15 cellular contexts compared by ENCODE assay signal in genomic region chr12:117012189-117012805, GRCh38.
DNase-seq lines count a peak whose midpoint lies in the region; ATAC-seq and TF ChIP-seq lines count a peak whose summit lies in the region.
"Had no signal": no experiment of that assay in that cellular context is flagged by ENCODE, and none has a peak within 500 bp of the region (broad histone marks: within the 10 kb centered on the region; RNA-seq: fewer than 3 reads in every experiment).

No MANE protein-coding gene starts in this region.

- H3K27me3 Mint-ChIP-seq in stimulated activated naive CD8-positive, alpha-beta T cell treated with anti-CD3 and anti-CD28 coated beads, Interleukin-15, amount 100 ng/mL, for 72 hours, result no peaks in the 10 kb centered on the region
- H3K27me3 Mint-ChIP-seq: activated CD4-positive, alpha-beta T cell treated with anti-CD3 and anti-CD28 coated beads, Interleukin-2, amount 10 ng/mL, durations not matched to agents 7 days and 5 days had no signal

- intact Hi-C loops in left ventricle myocardium superior (cut with micrococcal nuclease), result no loop called here
- intact Hi-C loops in right cardiac atrium (cut with DNase I), result no loop called here
- intact Hi-C loops in PC-3 (cut with micrococcal nuclease), result no loop called here
- intact Hi-C loops in vagina (cut with DNase I), result no loop called here

- ATAC-seq in left ventricle myocardium superior, result peak; percentile 51
- ATAC-seq in right cardiac atrium, result no peak
- peak; percentile 63 for ATAC-seq in PC-3
- ATAC-seq in stimulated activated naive CD8-positive, alpha-beta T cell treated with anti-CD3 and anti-CD28 coated beads, Interleukin-15, amount 100 ng/mL, for 72 hours, result no peak
- ATAC-seq: gastrocnemius medialis had no signal

- POLR2A ChIA-PET in PC-3 (lab: Charles Lee; ENCODE audit: unreplicated experiment), result no interaction called here

- H2AFZ ChIP-seq in PC-3 (ENCODE audit: low read length), result no peak overlapping the region

- H3K4me2 ChIP-seq in PC-3 (ENCODE audit: low read length), result no peak overlapping the region

- peak overlapping the region in 1 of 2 donors; percentile 10 for H3K27ac Mint-ChIP-seq in stimulated activated naive CD8-positive, alpha-beta T cell treated with anti-CD3 and anti-CD28 coated beads, Interleukin-15, amount 100 ng/mL, for 72 hours
- H3K27ac Mint-ChIP-seq: activated CD4-positive, alpha-beta T cell treated with anti-CD3 and anti-CD28 coated beads, Interleukin-2, amount 10 ng/mL, durations not matched to agents 7 days and 5 days; activated T-helper 1 cell treated with anti-CD3 and anti-CD28 coated beads, Interleukin-12 subunit alpha, Interleukin-12 subunit beta, Interleukin-2, Interleukin-4 antibody, amounts not matched to agents 30 ng/mL and 10 ng/mL and 1 ng/mL, durations not matched to agents 14 hours and 24 hours and 36 hours; immature natural killer cell had no signal

- H3K9ac ChIP-seq in PC-3 (ENCODE audit: low read length), result no peak overlapping the region

- peaks cover 17% of the 10 kb centered on the region for H3K36me3 ChIP-seq in PC-3 (ENCODE audit: low read depth, low read length)
- H3K36me3 ChIP-seq in vagina, result peaks cover 0 to 15% of the 10 kb centered on the region in 2 donors

- H3K27me3 ChIP-seq in right cardiac atrium (ENCODE audit: control insufficient read depth, insufficient read depth), result no peaks in the 10 kb centered on the region
- no peaks in the 10 kb centered on the region for H3K27me3 ChIP-seq in PC-3 (ENCODE audit: low read length)
- no peaks in the 10 kb centered on the region for H3K27me3 ChIP-seq in vagina
- H3K27me3 ChIP-seq: gastrocnemius medialis had no signal

- H3K9me3 Mint-ChIP-seq in stimulated activated naive CD8-positive, alpha-beta T cell treated with anti-CD3 and anti-CD28 coated beads, Interleukin-15, amount 100 ng/mL, for 72 hours, result peaks cover 11 to 18% of the 10 kb centered on the region in 2 donors

- no peak for DNase-seq in left ventricle myocardium superior
- no peak for DNase-seq in right cardiac atrium
- DNase-seq in PC-3, result no peak
- DNase-seq in fibroblast of peridontal ligament (ENCODE audit: extremely low read depth), result peak; percentile 54
- no peak for DNase-seq in vagina (ENCODE audit: extremely low spot score in 2 of 2)
- DNase-seq in stimulated activated naive CD8-positive, alpha-beta T cell treated with anti-CD3 and anti-CD28 coated beads, Interleukin-15, amount 100 ng/mL, for 72 hours, result no peak
- DNase-seq in NCI-H226, result no peak
- DNase-seq in NCI-H146 (lab: John Stamatoyannopoulos, UW), result no peak
- DNase-seq: activated CD4-positive, alpha-beta T cell treated with anti-CD3 and anti-CD28 coated beads, Interleukin-2, amount 10 ng/mL, durations not matched to agents 7 days and 5 days; gastrocnemius medialis; immature natural killer cell; NCI-H1436 treated with DMSO at 0.1 percent for 48 hours; NCI-H510A had no signal

- H3K4me1 ChIP-seq in right cardiac atrium (ENCODE audit: control insufficient read depth, insufficient read depth, low read length), result peaks cover 1% of the 10 kb centered on the region
- no peaks in the 10 kb centered on the region for H3K4me1 ChIP-seq in PC-3 (ENCODE audit: insufficient read depth, low read length)
- H3K4me1 ChIP-seq in vagina, result peaks cover 14% of the 10 kb centered on the region
- H3K4me1 ChIP-seq: gastrocnemius medialis had no signal

- no peak overlapping the region for H3K4me3 Mint-ChIP-seq in stimulated activated naive CD8-positive, alpha-beta T cell treated with anti-CD3 and anti-CD28 coated beads, Interleukin-15, amount 100 ng/mL, for 72 hours
- H3K4me3 Mint-ChIP-seq: activated CD4-positive, alpha-beta T cell treated with anti-CD3 and anti-CD28 coated beads, Interleukin-2, amount 10 ng/mL, durations not matched to agents 7 days and 5 days; activated T-helper 1 cell treated with anti-CD3 and anti-CD28 coated beads, Interleukin-12 subunit alpha, Interleukin-12 subunit beta, Interleukin-2, Interleukin-4 antibody, amounts not matched to agents 30 ng/mL and 10 ng/mL and 1 ng/mL, durations not matched to agents 14 hours and 24 hours and 36 hours; immature natural killer cell had no signal

- CTCF ChIA-PET in PC-3 (lab: Charles Lee), result no interaction called here

- WGBS in right cardiac atrium, result 74% methylated on average over 3 of the region's 3 CpGs

- H4K20me1 ChIP-seq in PC-3 (ENCODE audit: low read length), result no peaks in the 10 kb centered on the region

- no peaks in the 10 kb centered on the region for H3F3A ChIP-seq in PC-3 (ENCODE audit: low read length, unreplicated experiment)

- H3K4me1 Mint-ChIP-seq in stimulated activated naive CD8-positive, alpha-beta T cell treated with anti-CD3 and anti-CD28 coated beads, Interleukin-15, amount 100 ng/mL, for 72 hours, result no peaks in the 10 kb centered on the region
- H3K4me1 Mint-ChIP-seq: activated CD4-positive, alpha-beta T cell treated with anti-CD3 and anti-CD28 coated beads, Interleukin-2, amount 10 ng/mL, durations not matched to agents 7 days and 5 days; immature natural killer cell had no signal

- no peak for TF ChIP-seq POLR2A in vagina (IDR thresholded peaks at IDR 0.05)

- H3K9me3 ChIP-seq in right cardiac atrium (ENCODE audit: control insufficient read depth, low read length) (no peaks in the 10 kb centered on the region), PC-3 (ENCODE audit: low read length) (no peaks in the 10 kb centered on the region), vagina (no peaks in the 10 kb centered on the region)
- H3K9me3 ChIP-seq: gastrocnemius medialis had no signal

- no peak overlapping the region for H3K4me3 ChIP-seq in right cardiac atrium (ENCODE audit: low read length)
- no peak overlapping the region for H3K4me3 ChIP-seq in PC-3 (ENCODE audit: low read length)
- no peak overlapping the region for H3K4me3 ChIP-seq in vagina
- H3K4me3 ChIP-seq: gastrocnemius medialis, thoracic aorta had no signal

- TF ChIP-seq CTCF in PC-3 (conservative IDR thresholded peaks at IDR 0.05; ENCODE audit: low read depth, low read length), result no peak
- no peak for TF ChIP-seq CTCF in vagina (IDR thresholded peaks at IDR 0.05)

- no TSS peak for BruUV-seq in PC-3 (replicated peaks; lab: Mats Ljungman, UMichigan)

- H3K27ac ChIP-seq in right cardiac atrium (ENCODE audit: low read length) (no peak overlapping the region), PC-3 (ENCODE audit: low read length) (no peak overlapping the region), vagina (peak overlapping the region; percentile 3)
- H3K27ac ChIP-seq: gastrocnemius medialis, thoracic aorta had no signal

- H3K9me2 ChIP-seq in PC-3 (replicated peaks; ENCODE audit: low read length), result no peaks in the 10 kb centered on the region

- H3K79me2 ChIP-seq in PC-3 (ENCODE audit: low read length), result no peaks in the 10 kb centered on the region

Comparison
In these comparisons a context has a peak if more than half of its experiments do, and no peak if none do; other contexts are left out.
1. ATAC-seq: peak in left ventricle myocardium superior (single experiment) and PC-3 (single experiment); none in right cardiac atrium (0 of 2) and stimulated activated naive CD8-positive, alpha-beta T cell treated with anti-CD3 and anti-CD28 coated beads, Interleukin-15, amount 100 ng/mL, for 72 hours (single experiment).